In the genomic region with DNA sequence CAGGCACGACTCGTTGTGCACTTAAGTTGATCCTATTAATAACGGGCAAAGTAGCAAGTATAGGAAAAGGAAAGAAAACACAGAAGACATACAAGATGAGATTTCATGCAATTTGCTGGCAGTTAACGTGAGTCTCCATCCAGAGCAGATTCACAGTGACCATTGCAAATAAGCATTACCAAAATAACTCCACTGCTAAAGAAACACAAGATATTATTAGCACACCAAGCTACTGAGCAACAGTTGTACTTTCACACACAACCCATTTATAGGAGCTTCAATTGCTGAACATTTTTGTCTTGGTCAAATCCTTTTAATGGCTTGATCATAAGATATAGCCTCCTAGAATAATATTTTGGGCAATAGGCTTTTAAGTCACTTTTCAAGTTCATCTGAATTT, we compare ENCODE assay signal across 19 cellular contexts.
"Had no signal": no experiment of that assay in that cellular context is flagged by ENCODE, and none has a peak within 500 bp of the region (broad histone marks: within the 10 kb centered on the region; RNA-seq: fewer than 3 reads in every experiment).

No MANE protein-coding gene starts in this region.

- H3K4me1 ChIP-seq: body of pancreas, foreskin keratinocyte, left lung had no signal

- H3K36me3 ChIP-seq: left lung, ovary had no signal

- H3K27me3 ChIP-seq: body of pancreas, foreskin keratinocyte, left lung, ovary, tibial artery had no signal

- ATAC-seq: body of pancreas; foreskin keratinocyte; left lung; mucosa of descending colon; naive thymus-derived CD8-positive, alpha-beta T cell had no signal

- DNase-seq: activated B cell treated with CpG ODN at 0.5 μM for 24 hours; activated CD4-positive, alpha-beta memory T cell treated with anti-CD3 and anti-CD28 coated beads for 36 hours; activated CD4-positive, alpha-beta T cell treated with anti-CD3 and anti-CD28 coated beads for 4 hours; activated naive CD4-positive, alpha-beta T cell; activated naive CD8-positive, alpha-beta T cell treated with anti-CD3 and anti-CD28 coated beads, Interleukin-2, amount 10 ng/mL, durations not matched to agents 7 days and 5 days; amygdala; body of pancreas; caudate nucleus; foreskin keratinocyte; kidney; left lung; mucosa of descending colon; naive thymus-derived CD8-positive, alpha-beta T cell; ovary; stimulated activated CD4-positive, alpha-beta T cell treated with anti-CD3 and anti-CD28 coated beads, Interleukin-2, amount 100 ng/mL, for 24 hours; stimulated activated naive CD4-positive, alpha-beta T cell treated with Interleukin-2 at 50 U/mL for 16 hours; substantia nigra; tibial artery had no signal

- H3K27ac ChIP-seq: body of pancreas, foreskin keratinocyte, left lung, ovary, tibial artery had no signal

- H3K9me3 ChIP-seq: body of pancreas, left lung, mucosa of descending colon, ovary, tibial artery had no signal

- H3K4me3 ChIP-seq: body of pancreas, coronary artery, left lung, mucosa of descending colon, ovary, tibial artery had no signal
